12 cellular contexts compared by ENCODE assay signal in the genomic region with DNA sequence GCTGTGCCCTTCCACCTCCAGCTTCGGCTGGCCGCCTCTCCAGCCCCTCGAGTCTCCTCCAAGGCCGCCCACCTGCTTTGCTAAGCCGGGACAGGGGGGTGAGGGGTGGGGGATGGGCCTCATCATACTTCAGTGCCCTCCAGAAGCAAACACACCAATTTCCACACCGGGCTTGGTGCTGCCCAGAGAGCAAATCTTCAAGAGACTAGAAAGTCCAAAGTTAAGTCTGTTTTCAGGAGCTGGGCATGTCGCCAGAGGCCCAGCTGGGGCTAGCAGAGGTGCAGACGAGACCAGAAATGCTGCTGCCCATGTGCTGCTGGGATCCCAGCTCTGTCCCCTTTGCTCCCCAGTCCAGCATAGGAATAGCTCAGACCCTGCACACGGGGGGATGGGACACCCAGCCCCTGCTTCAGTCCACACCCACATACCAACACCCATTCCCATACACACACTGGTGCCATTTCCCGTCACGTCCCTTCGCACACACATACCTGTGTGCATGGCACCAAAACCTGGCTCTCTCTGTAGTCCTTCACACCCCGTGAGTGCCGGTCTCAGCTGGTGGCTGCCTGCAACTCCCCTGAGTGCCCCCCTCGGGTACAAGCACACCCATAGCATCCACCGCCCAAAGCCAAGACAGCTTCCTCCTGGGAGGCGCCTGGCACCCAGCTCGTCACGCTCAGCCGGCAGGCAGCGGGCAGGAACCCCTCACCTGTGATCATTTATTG. TPM values are rescaled to one million over a fixed set of nuclear protein-coding genes. Genes with fewer than 3 reads are reported as not detected.
A peak's percentile ranks its signal among the peaks of the same experiment; 100 is the strongest.
DNase-seq lines count a peak whose midpoint lies in the region; ATAC-seq, FAIRE-seq and TF ChIP-seq lines count a peak whose summit lies in the region.
"Had no signal": no experiment of that assay in that cellular context is flagged by ENCODE, and none has a peak within 500 bp of the region (broad histone marks: within the 10 kb centered on the region; RNA-seq: fewer than 3 reads in every experiment).

No MANE protein-coding gene starts in this region.

- peaks cover 10% of the 10 kb centered on the region for H3K4me1 ChIP-seq in adipocyte (ENCODE audit: control insufficient read depth, insufficient read depth, low read length)
- H3K4me1 ChIP-seq in HepG2 (ENCODE audit: insufficient read depth, low read length): peaks cover 73% of the 10 kb centered on the region

- no peak overlapping the region for H3K27ac ChIP-seq in HepG2 (ENCODE audit: extremely low read length, insufficient read depth, low read length)
- H3K27ac ChIP-seq: epithelial cell of prostate had no signal

- peaks cover 18% of the 10 kb centered on the region for H3K4me1 Mint-ChIP-seq in stimulated activated memory B cell treated with anti-CD40 and anti-IgM and Interleukin-4, amounts not matched to agents 10 μg/mL and 1 μg/mL and 100 μg/mL, for 72 hours

- H2AFZ ChIP-seq in HepG2 (ENCODE audit: low read length): no peak overlapping the region

- H3K27ac Mint-ChIP-seq in stimulated activated memory B cell treated with anti-CD40 and anti-IgM and Interleukin-4, amounts not matched to agents 10 μg/mL and 1 μg/mL and 100 μg/mL, for 72 hours: no peak overlapping the region

- TSS peak; percentile 28 for BruUV-seq in HepG2 (replicated peaks; lab: Mats Ljungman, UMichigan)

- TF ChIP-seq POLR2A in GM12891 (IDR thresholded peaks at IDR 0.05; ENCODE audit: low read depth, low read length) (no peak), HepG2 (IDR thresholded peaks at IDR 0.05; ENCODE audit: insufficient read depth in 1 of 2, low read depth in 2 of 2, low read length in 2 of 2) (no peak)

- no peaks in the 10 kb centered on the region for H3K36me3 Mint-ChIP-seq in stimulated activated memory B cell treated with anti-CD40 and anti-IgM and Interleukin-4, amounts not matched to agents 10 μg/mL and 1 μg/mL and 100 μg/mL, for 72 hours

- H3K36me3 ChIP-seq in adipocyte (ENCODE audit: control insufficient read depth, insufficient read depth, low read length, severe bottlenecking): no peaks in the 10 kb centered on the region
- no peaks in the 10 kb centered on the region for H3K36me3 ChIP-seq in HepG2 (replicated peaks in 1 of 2; ENCODE audit: control insufficient read depth in 1 of 2, insufficient read depth in 2 of 2, low read length in 2 of 2)

- POLR2A ChIA-PET in HepG2 (lab: Yijun Ruan, JAX): interaction anchor here (0.7 to 2.1 kb wide), 4 partner anchors 10 to 24 kb away, joined by 3 to 12 read pairs (median 6); no protein-coding TSS in a partner anchor

- no peak for TF ChIP-seq RAD21 in HepG2 (CRISPR knock-in tag; IDR thresholded peaks at IDR 0.05)

- ATAC-seq in HepG2: peak; percentile 5
- ATAC-seq in stimulated activated memory B cell treated with anti-CD40 and anti-IgM and Interleukin-4, amounts not matched to agents 10 μg/mL and 1 μg/mL and 100 μg/mL, for 72 hours: no peak

- in situ Hi-C loops in HepG2 (cut with HindIII; ENCODE audit: extremely low pct_ligation_motif_present, low pct_unique_long_range_greater_than_20kb) (no loop called here), GM13977 (cut with MboI; ENCODE audit: low pct_unique_long_range_greater_than_20kb, low sequenced_read_pairs, unreplicated experiment) (no loop called here)

- peak overlapping the region; percentile 91 for H3K4me2 ChIP-seq in HepG2 (ENCODE audit: low read depth, low read length)

- no peak overlapping the region for H3K9ac ChIP-seq in adipocyte (ENCODE audit: low read length)
- H3K9ac ChIP-seq in HepG2 (ENCODE audit: insufficient read depth, low read depth, low read length): peak overlapping the region; percentile 23; the same call in 1 of the 2 replicates

- peak; percentile 5 for FAIRE-seq in GM12891 (lab: Jason Lieb, UNC)
- peak; percentile 59 for FAIRE-seq in HepG2 (lab: Jason Lieb, UNC)
- FAIRE-seq: GM18507 had no signal

- H3K4me3 Mint-ChIP-seq in stimulated activated memory B cell treated with anti-CD40 and anti-IgM and Interleukin-4, amounts not matched to agents 10 μg/mL and 1 μg/mL and 100 μg/mL, for 72 hours: peak overlapping the region; percentile 45

- H4K20me1 ChIP-seq in HepG2 (ENCODE audit: insufficient read depth, low read length): peaks cover 7% of the 10 kb centered on the region

- H3K4me3 ChIP-seq in adipocyte (ENCODE audit: low read length) (no peak overlapping the region), HepG2 (replicated peaks in 1 of 3; ENCODE audit: insufficient read depth in 1 of 3, low read depth in 2 of 3, low read length in 3 of 3) (peak overlapping the region; percentile 35 to 65 (median 43); a peak in 5 of 6 replicates)

- CTCF ChIA-PET in HepG2 (lab: Yijun Ruan, JAX; ENCODE audit: low intra/inter-chr PET ratio, low total read pairs): no interaction called here

- intact Hi-C loops in HepG2 (cut with micrococcal nuclease; ENCODE audit: unreplicated experiment): loop anchor here (5.0 kb wide), 1 partner anchor 36 kb away; no protein-coding TSS in a partner anchor

- TF ChIP-seq CTCF in HepG2 (CRISPR knock-in tag; IDR thresholded peaks at IDR 0.05): no peak
- no peak for TF ChIP-seq CTCF in GM13977 (IDR thresholded peaks at IDR 0.05; ENCODE audit: extremely low read depth, insufficient read depth, missing control alignments)

- H3K27me3 ChIP-seq in adipocyte (replicated peaks; ENCODE audit: control insufficient read depth, insufficient read depth, low read length) (peaks cover 55% of the 10 kb centered on the region), HepG2 (ENCODE audit: control insufficient read depth in 1 of 2, insufficient read depth in 2 of 2, low read length in 2 of 2) (peaks cover 0 to 16% of the 10 kb centered on the region in 2 experiments; a peak in 3 of 5 replicates)

- H3K79me2 ChIP-seq in HepG2 (ENCODE audit: insufficient read depth, low read length): no peaks in the 10 kb centered on the region

- WGBS in HepG2 (ENCODE audit: low lambda C conversion rate): 2% methylated on average over 18 of the region's 21 CpGs

- no peak for DNase-seq in GM12891 (ENCODE audit: insufficient read length, low spot score)
- DNase-seq in adipocyte (ENCODE audit: low read depth): peak; percentile 16
- peak; percentile 47 for DNase-seq in HepG2 (ENCODE audit: low spot score)
- no peak for DNase-seq in activated naive CD4-positive, alpha-beta T cell (lab: John Stamatoyannopoulos, UW)
- no peak for DNase-seq in activated CD4-positive, alpha-beta T cell treated with anti-CD3 and anti-CD28 coated beads for 1 hour
- DNase-seq in GM13977 (ENCODE audit: low spot score): no peak
- DNase-seq in NCI-H1694 (lab: John Stamatoyannopoulos, UW): no peak
- DNase-seq: activated T-cell treated with anti-CD3 and anti-CD28 coated beads for 4 hours, NCI-H146 had no signal

- TF ChIP-seq EP300 in HepG2 (IDR thresholded peaks at IDR 0.05; ENCODE audit: low read depth in 2 of 2, low read length in 2 of 2) (peak in 1 of 2 experiments; percentile 44; a peak in 1 of 4 replicates), HepG2 (CRISPR knock-in tag; IDR thresholded peaks at IDR 0.05; ENCODE audit: borderline replicate concordance) (no peak)

- H3K9me3 Mint-ChIP-seq in stimulated activated memory B cell treated with anti-CD40 and anti-IgM and Interleukin-4, amounts not matched to agents 10 μg/mL and 1 μg/mL and 100 μg/mL, for 72 hours: peaks cover 3% of the 10 kb centered on the region

- H3K9me3 ChIP-seq in adipocyte (ENCODE audit: control insufficient read depth, low read length) (no peaks in the 10 kb centered on the region), HepG2 (ENCODE audit: low read length) (no peaks in the 10 kb centered on the region)

- peaks cover 78% of the 10 kb centered on the region for H3K27me3 Mint-ChIP-seq in stimulated activated memory B cell treated with anti-CD40 and anti-IgM and Interleukin-4, amounts not matched to agents 10 μg/mL and 1 μg/mL and 100 μg/mL, for 72 hours

RNA-seq across cellular contexts. Expression of a gene that starts 1.0 kb away (rescaled TPM):
- polyA plus RNA-seq in GM12891 (2012; ENCODE audit: low read depth, missing spikeins): 0.49 TPM
- total RNA-seq in HepG2 (2016; rRNA removed; fragmentation: Illumina TruSeq; extraction: Trizol): 9.5 and 18.8 TPM in 2 replicates
- total RNA-seq in HepG2 (2016; cell fraction: cytosol; rRNA removed; fragmentation: Illumina TruSeq; extraction: Trizol; ENCODE audit: low read depth): 3.7 and 5.6 TPM in 2 replicates
- total RNA-seq in HepG2 (2016; cell fraction: insoluble cytoplasmic fraction; rRNA removed; fragmentation: Illumina TruSeq; extraction: Trizol): 10.4 and 17.8 TPM in 2 replicates
- 7.4 and 8.0 TPM in 2 replicates for total RNA-seq in HepG2 (2016; cell fraction: membrane; rRNA removed; fragmentation: Illumina TruSeq; extraction: Trizol)
- 17.0 and 17.6 TPM in 2 replicates for total RNA-seq in HepG2 (2016; cell fraction: nucleus; rRNA removed; fragmentation: Illumina TruSeq; extraction: Trizol)
- 3.7 and 6.0 TPM in 2 replicates for polyA plus RNA-seq in HepG2 (2011; rRNA removed)
- polyA plus RNA-seq in HepG2 (2011; cell fraction: cytosol; rRNA removed): 4.4 and 5.0 TPM in 2 replicates
- polyA plus RNA-seq in HepG2 (2011; cell fraction: nucleus; rRNA removed): 10.3 and 12.4 TPM in 2 replicates
- 0.66 and 5.8 TPM in 2 replicates for polyA plus RNA-seq in HepG2 (2012)
- polyA plus RNA-seq in HepG2 (2016; cell fraction: cytosol; fragmentation: Illumina TruSeq; extraction: Trizol; ENCODE audit: low read depth): 2.3 and 2.8 TPM in 2 replicates
- polyA plus RNA-seq in HepG2 (2016; cell fraction: insoluble cytoplasmic fraction; fragmentation: Illumina TruSeq; extraction: Trizol; ENCODE audit: low read depth): 7.2 and 9.0 TPM in 2 replicates
- polyA plus RNA-seq in HepG2 (2016; cell fraction: membrane; fragmentation: Illumina TruSeq; extraction: Trizol; ENCODE audit: low read depth): 3.9 and 4.9 TPM in 2 replicates
- 27.1 and 27.7 TPM in 2 replicates for polyA plus RNA-seq in HepG2 (2016; cell fraction: nucleus; fragmentation: Illumina TruSeq; extraction: Trizol; ENCODE audit: insufficient read depth, low read depth)
- polyA minus RNA-seq in HepG2 (2011; rRNA and poly(A)+ RNA removed; ENCODE audit: low replicate concordance): 1.2 and 11.3 TPM in 2 replicates
- 7.0 and 7.2 TPM in 2 replicates for polyA minus RNA-seq in HepG2 (2011; cell fraction: cytosol; rRNA and poly(A)+ RNA removed)
- polyA minus RNA-seq in HepG2 (2011; cell fraction: nucleus; rRNA and poly(A)+ RNA removed): 5.8 and 7.1 TPM in 2 replicates

RNA-seq across cellular contexts. Expression of a gene that starts 49.7 kb away (rescaled TPM):
- 1.2 TPM for polyA plus RNA-seq in GM12891 (2012; ENCODE audit: low read depth, missing spikeins)
- total RNA-seq in HepG2 (2016; rRNA removed; fragmentation: Illumina TruSeq; extraction: Trizol): 0.15 and 0.52 TPM in 2 replicates
- not detected in 2 replicates for total RNA-seq in HepG2 (2016; cell fraction: cytosol; rRNA removed; fragmentation: Illumina TruSeq; extraction: Trizol; ENCODE audit: low read depth)
- total RNA-seq in HepG2 (2016; cell fraction: insoluble cytoplasmic fraction; rRNA removed; fragmentation: Illumina TruSeq; extraction: Trizol): 0.22 TPM in 1 of 2 replicates, not detected in the other
- not detected in 2 replicates for total RNA-seq in HepG2 (2016; cell fraction: membrane; rRNA removed; fragmentation: Illumina TruSeq; extraction: Trizol)
- total RNA-seq in HepG2 (2016; cell fraction: nucleus; rRNA removed; fragmentation: Illumina TruSeq; extraction: Trizol): 0.40 TPM in 1 of 2 replicates, not detected in the other
- polyA plus RNA-seq in HepG2 (2011; rRNA removed): 0.05 and 0.60 TPM in 2 replicates
- 0.17 and 0.21 TPM in 2 replicates for polyA plus RNA-seq in HepG2 (2011; cell fraction: cytosol; rRNA removed)
- 1.4 and 1.6 TPM in 2 replicates for polyA plus RNA-seq in HepG2 (2011; cell fraction: nucleus; rRNA removed)
- polyA plus RNA-seq in HepG2 (2012): 0.60 and 0.83 TPM in 2 replicates
- not detected in 2 replicates for polyA plus RNA-seq in HepG2 (2016; cell fraction: cytosol; fragmentation: Illumina TruSeq; extraction: Trizol; ENCODE audit: low read depth)
- polyA plus RNA-seq in HepG2 (2016; cell fraction: insoluble cytoplasmic fraction; fragmentation: Illumina TruSeq; extraction: Trizol; ENCODE audit: low read depth): not detected in 2 replicates
- not detected in 2 replicates for polyA plus RNA-seq in HepG2 (2016; cell fraction: membrane; fragmentation: Illumina TruSeq; extraction: Trizol; ENCODE audit: low read depth)
- 0.67 and 1.00 TPM in 2 replicates for polyA plus RNA-seq in HepG2 (2016; cell fraction: nucleus; fragmentation: Illumina TruSeq; extraction: Trizol; ENCODE audit: insufficient read depth, low read depth)
- 0.70 TPM in 1 of 2 replicates, not detected in the other for polyA minus RNA-seq in HepG2 (2011; rRNA and poly(A)+ RNA removed; ENCODE audit: low replicate concordance)
- not detected in 2 replicates for polyA minus RNA-seq in HepG2 (2011; cell fraction: cytosol; rRNA and poly(A)+ RNA removed)
- polyA minus RNA-seq in HepG2 (2011; cell fraction: nucleus; rRNA and poly(A)+ RNA removed): 2.7 and 3.2 TPM in 2 replicates

Comparison
In these comparisons a context has a peak if more than half of its experiments do, and no peak if none do; other contexts are left out.
1. DNase-seq: peak in adipocyte (single experiment) and HepG2 (single experiment); none in GM12891 (single experiment), activated naive CD4-positive, alpha-beta T cell (0 of 4), activated CD4-positive, alpha-beta T cell treated with anti-CD3 and anti-CD28 coated beads for 1 hour (single experiment), GM13977 (single experiment) and NCI-H1694 (single experiment).